ENCODE assay signal across 20 cellular contexts in the genomic region with DNA sequence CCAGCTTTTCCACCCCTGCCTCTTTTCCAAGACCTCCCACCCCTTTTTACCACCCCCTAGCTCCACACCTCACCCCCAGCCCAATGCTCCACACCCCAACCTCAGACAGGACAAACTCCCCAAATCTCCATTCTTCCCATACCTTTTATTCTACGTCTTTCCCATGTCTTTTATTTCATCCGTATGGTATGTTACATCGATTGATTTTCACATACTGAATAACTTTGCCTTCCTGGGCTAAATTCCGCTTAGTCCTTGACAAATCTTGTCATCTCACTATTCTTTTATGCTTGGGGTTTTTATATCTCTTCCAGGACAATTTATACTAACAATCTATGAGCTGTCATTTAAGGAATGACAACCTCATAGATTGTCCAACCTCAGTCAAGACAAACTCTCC.
"Had no signal": no experiment of that assay in that cellular context is flagged by ENCODE, and none has a peak within 500 bp of the region (broad histone marks: within the 10 kb centered on the region; RNA-seq: fewer than 3 reads in every experiment).

No MANE protein-coding gene starts in this region.

- FAIRE-seq: bronchial epithelial cell had no signal

- H3K36me3 ChIP-seq: adrenal gland, SJCRH30 had no signal

- H3K4me1 ChIP-seq: SJCRH30 had no signal

- H3K27ac ChIP-seq: KMS-11, SJCRH30 had no signal

- DNase-seq: activated CD4-positive, alpha-beta T cell treated with anti-CD3 and anti-CD28 coated beads for 4 hours; activated CD8-positive, alpha-beta memory T cell treated with anti-CD3 and anti-CD28 coated beads, Interleukin-2, amount 50 U/mL, for 4 hours; activated CD8-positive, alpha-beta T cell treated with anti-CD3 and anti-CD28 coated beads for 36 hours; activated naive CD4-positive, alpha-beta T cell treated with anti-CD3 and anti-CD28 coated beads, Interleukin-2, amount 50 U/mL, for 16 hours; activated naive CD8-positive, alpha-beta T cell treated with anti-CD3 and anti-CD28 coated beads, Interleukin-2, amount 10 ng/mL, durations not matched to agents 7 days and 5 days; activated T-cell treated with anti-CD3 and anti-CD28 coated beads, Interleukin-2, amount 50 U/mL, for 72 hours; anterior cingulate cortex; central memory CD4-positive, alpha-beta T cell; MM.1S; NCI-H1105; NCI-H1436; NCI-H187; NCI-H2081; NCI-H510A treated with DMSO at 0.1 percent for 48 hours had no signal

- H3K27me3 ChIP-seq: adrenal gland, SJCRH30 had no signal

- H3K4me3 ChIP-seq: adrenal gland, SJCRH30 had no signal

- H3K9me3 ChIP-seq: adrenal gland, SJCRH30 had no signal

- H3K9ac ChIP-seq: KMS-11 had no signal

- H3K4me2 ChIP-seq: KMS-11 had no signal

- ATAC-seq: activated CD4-positive, CD25-positive, alpha-beta regulatory T cell treated with anti-CD3 and anti-CD28 coated beads, Interleukin-2, amount 50 U/mL, for 24 hours; activated CD8-positive, alpha-beta T cell treated with anti-CD3 and anti-CD28 coated beads for 36 hours; activated T-cell treated with anti-CD3 and anti-CD28 coated beads, Interleukin-2, amount 50 U/mL, for 72 hours; Right ventricle myocardium inferior had no signal
